In the genomic region with DNA sequence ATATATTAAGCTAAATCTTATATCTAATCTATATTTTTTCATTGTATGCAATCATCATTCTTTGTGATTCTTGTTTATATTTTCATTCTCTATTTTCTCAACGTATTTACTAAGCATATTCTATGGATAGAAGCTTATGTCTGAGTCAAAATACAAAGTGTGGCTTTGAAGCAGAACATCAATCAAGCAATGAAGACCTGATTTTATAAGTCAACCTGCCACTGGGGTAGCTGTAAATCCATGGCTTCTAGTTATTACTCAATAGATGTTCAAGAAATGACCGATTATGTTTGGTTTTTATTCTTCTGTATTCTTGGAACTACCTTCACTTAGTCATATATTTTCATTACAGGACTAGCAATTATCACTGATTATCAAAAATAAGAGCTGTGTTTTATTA, we compare ENCODE assay signal across 23 cellular contexts. TPM values are rescaled to one million over a fixed set of nuclear protein-coding genes. Genes with fewer than 3 reads are reported as not detected.
"Had no signal": no experiment of that assay in that cellular context is flagged by ENCODE, and none has a peak within 500 bp of the region (broad histone marks: within the 10 kb centered on the region; RNA-seq: fewer than 3 reads in every experiment).

No MANE protein-coding gene starts in this region.

- ATAC-seq: T-cell had no signal

- DNase-seq: KBM-7, MV-4-11, NCI-H1048, NCI-H1105, NCI-H1417, NCI-H146, NCI-H1694 treated with DMSO at 0.1 percent for 48 hours, NCI-H1930, NCI-H2081, NCI-H2171, NCI-H226, NCI-H446, NCI-H510A, NCI-H524 treated with DMSO at 0.1 percent for 48 hours, NCI-H69, NCI-H774, RPMI8226, SHP77, SK-N-SH, SW 1271, T-cell had no signal

- H3K9me3 ChIP-seq: SK-N-SH had no signal

- H3K4me2 ChIP-seq: SK-N-SH had no signal

- FAIRE-seq: RCC 7860 had no signal

- H3K9ac ChIP-seq: SK-N-SH had no signal

RNA-seq across cellular contexts. Expression of a gene that starts 20.5 kb away (rescaled TPM):
- total RNA-seq: LHCN-M2 had no signal
